Comparison of ENCODE assay signal across 17 cellular contexts in the genomic region with DNA sequence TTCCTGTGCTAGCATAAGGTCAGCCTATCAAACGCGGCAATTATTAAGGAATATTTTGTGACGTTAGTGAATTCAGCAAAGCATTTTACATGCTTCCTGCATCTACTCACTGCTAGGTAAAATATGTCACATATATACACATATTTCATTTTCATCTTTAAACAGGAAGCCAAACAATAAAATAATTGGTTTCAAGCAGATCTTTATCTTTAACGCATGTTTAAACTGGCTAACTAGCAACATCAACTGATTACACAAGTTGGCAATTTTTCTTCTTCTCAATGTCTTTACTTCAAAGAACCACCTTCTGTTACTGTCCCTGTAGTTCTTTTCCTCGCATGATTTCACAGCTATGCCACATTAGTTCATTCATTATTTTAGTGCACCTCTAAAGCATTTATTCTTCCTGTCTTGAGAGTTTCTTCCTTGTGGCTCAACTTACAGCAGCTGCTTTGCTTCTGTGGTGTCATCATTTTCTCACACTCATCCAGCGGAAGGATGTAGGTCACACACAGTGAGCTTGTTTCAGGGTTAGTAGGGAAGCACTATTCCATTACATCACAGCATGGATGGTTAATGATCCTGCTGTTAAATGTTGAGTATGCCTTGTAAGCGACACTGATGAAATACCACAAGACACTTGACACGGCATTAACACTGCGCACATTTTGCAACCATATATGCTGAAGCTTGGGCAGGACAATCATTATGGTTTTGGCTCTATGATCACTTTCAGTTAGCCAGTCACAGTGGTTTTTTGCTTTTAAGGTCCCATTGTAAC. TPM values are rescaled to one million over a fixed set of nuclear protein-coding genes. Genes with fewer than 3 reads are reported as not detected.
A peak's percentile ranks its signal among the peaks of the same experiment; 100 is the strongest.
DNase-seq lines count a peak whose midpoint lies in the region; ATAC-seq and TF ChIP-seq lines count a peak whose summit lies in the region.
"Had no signal": no experiment of that assay in that cellular context is flagged by ENCODE, and none has a peak within 500 bp of the region (broad histone marks: within the 10 kb centered on the region; RNA-seq: fewer than 3 reads in every experiment).

No MANE protein-coding gene starts in this region.

- intact Hi-C loops in psoas muscle (cut with DNase I): no loop called here

- TF ChIP-seq CTCF in epithelial cell of proximal tubule (conservative IDR thresholded peaks at IDR 0.05; ENCODE audit: low read depth, low read length) (no peak), psoas muscle (IDR thresholded peaks at IDR 0.05) (no peak), GM13977 (IDR thresholded peaks at IDR 0.05; ENCODE audit: extremely low read depth, insufficient read depth, missing control alignments) (no peak), tibial nerve (IDR thresholded peaks at IDR 0.05) (no peak)

- TF ChIP-seq EP300 in tibial nerve (IDR thresholded peaks at IDR 0.05): no peak

- no peaks in the 10 kb centered on the region for H3K36me3 ChIP-seq in psoas muscle (ENCODE audit: insufficient read depth in 1 of 2, low read depth in 1 of 2)
- H3K36me3 ChIP-seq in tibial nerve: no peaks in the 10 kb centered on the region
- H3K36me3 ChIP-seq: left ventricle myocardium inferior, right lobe of liver had no signal

- no peaks in the 10 kb centered on the region for H3K9me3 ChIP-seq in psoas muscle
- no peaks in the 10 kb centered on the region for H3K9me3 ChIP-seq in tibial nerve
- H3K9me3 ChIP-seq: left ventricle myocardium inferior, right lobe of liver had no signal

- TF ChIP-seq POLR2A in tibial nerve (IDR thresholded peaks at IDR 0.05): no peak

- DNase-seq in HK-2 (ENCODE audit: unreplicated experiment) (peak; percentile 56), NCI-H69 (lab: John Stamatoyannopoulos, UW) (peak; percentile 21), epithelial cell of proximal tubule (ENCODE audit: low read depth) (peak; percentile 90), psoas muscle (no peak), GM13977 (ENCODE audit: low spot score) (no peak), tibial nerve (ENCODE audit: low spot score in 2 of 2) (no peak)
- DNase-seq: activated T-cell treated with anti-CD3 and anti-CD28 coated beads, Interleukin-2, amount 50 U/mL, for 72 hours; CD4-positive, CD25-positive, alpha-beta regulatory T cell; left ventricle myocardium inferior; naive thymus-derived CD4-positive, alpha-beta T cell; NCI-H526; right lobe of liver; stimulated activated CD4-positive, alpha-beta T cell treated with anti-CD3 and anti-CD28 coated beads, Interleukin-4, amount 100 ng/mL, for 4 hours; trophoblast cell had no signal

- in situ Hi-C loops in GM13977 (cut with MboI; ENCODE audit: low pct_unique_long_range_greater_than_20kb, low sequenced_read_pairs, unreplicated experiment): no loop called here

- H3K27me3 ChIP-seq in psoas muscle (ENCODE audit: insufficient read depth in 3 of 3, low read length in 2 of 3) (no peaks in the 10 kb centered on the region), tibial nerve (no peaks in the 10 kb centered on the region)
- H3K27me3 ChIP-seq: right lobe of liver had no signal

- H3K4me3 ChIP-seq in epithelial cell of proximal tubule (ENCODE audit: low read depth, low read length) (no peak overlapping the region), psoas muscle (no peak overlapping the region), tibial nerve (no peak overlapping the region)
- H3K4me3 ChIP-seq: coronary artery, left ventricle myocardium inferior, right lobe of liver had no signal

- H3K4me1 ChIP-seq in psoas muscle (no peaks in the 10 kb centered on the region), tibial nerve (peaks cover 0 to 5% (median 0%) of the 10 kb centered on the region in 4 donors)
- H3K4me1 ChIP-seq: left ventricle myocardium inferior, right lobe of liver had no signal

- no peak overlapping the region for H3K27ac ChIP-seq in psoas muscle
- H3K27ac ChIP-seq in tibial nerve: no peak overlapping the region
- H3K27ac ChIP-seq: coronary artery, left ventricle myocardium inferior, right lobe of liver had no signal

- 63 to 69% (median 66%) methylated on average over 9 of the region's 9 CpGs for WGBS in psoas muscle, 3 donors
- WGBS in tibial nerve, 2 donors: 88 to 92% methylated on average over 9 of the region's 9 CpGs

- ATAC-seq in psoas muscle (peak in 3 of 4 donors; percentile 27 to 81 (median 64)), HG03108 (IDR thresholded peaks at IDR 0.05; ENCODE audit: unreplicated experiment) (no peak)
- ATAC-seq: activated T-cell treated with anti-CD3 and anti-CD28 coated beads, Interleukin-2, amount 50 U/mL, for 72 hours; esophagus mucosa; naive thymus-derived CD4-positive, alpha-beta T cell; right lobe of liver had no signal

RNA-seq across cellular contexts. Expression of a gene that starts 2.3 kb away (rescaled TPM):
- total RNA-seq in epithelial cell of proximal tubule (1.1 and 2.9 TPM in 2 replicates), psoas muscle (1 to 10 TPM in 3 of 4 donors, under 1 TPM in 1; 0.87 to 1.9 (median 1.2) TPM), tibial nerve (1 to 10 TPM in 1 of 4 donors, under 1 TPM in 2, not detected in 1; 0.30 to 1.3 (median 0.98) TPM)
- polyA plus RNA-seq in psoas muscle: 1 to 10 TPM in 2 of 3 donors, under 1 TPM in 1; 0.70 to 2.5 (median 1.0) TPM
- total RNA-seq: activated T-cell treated with anti-CD3 and anti-CD28 coated beads, Interleukin-2, amount 50 U/mL, for 72 hours; CD4-positive, CD25-positive, alpha-beta regulatory T cell; naive thymus-derived CD4-positive, alpha-beta T cell had no signal
- polyA plus RNA-seq: CD4-positive, CD25-positive, alpha-beta regulatory T cell; naive thymus-derived CD4-positive, alpha-beta T cell had no signal

Comparison
In these comparisons a context has a peak if more than half of its experiments do, and no peak if none do; other contexts are left out.
1. DNase-seq: peak in HK-2 (single experiment), NCI-H69 (single experiment) and epithelial cell of proximal tubule (single experiment); none in psoas muscle (0 of 2), GM13977 (single experiment) and tibial nerve (0 of 2).